Comparison of ENCODE assay signal across 1 cellular context in genomic region chr17:77974396-77974795, GRCh38.
TF ChIP-seq lines count a peak whose summit lies in the region.

No MANE protein-coding gene starts in this region.

TF ChIP-seq in HepG2, 621 proteins besides CTCF, POLR2A, EP300 and RAD21:
- TF ChIP-seq ZNF121 (CRISPR knock-in tag; IDR thresholded peaks at IDR 0.05) = peak; percentile 39; the same call in 1 of the 2 replicates
- no peak for TF ChIP-seq GFI1 (CRISPR knock-in tag; IDR thresholded peaks at IDR 0.05; ENCODE audit: borderline replicate concordance)
- TF ChIP-seq, protein P1, sequence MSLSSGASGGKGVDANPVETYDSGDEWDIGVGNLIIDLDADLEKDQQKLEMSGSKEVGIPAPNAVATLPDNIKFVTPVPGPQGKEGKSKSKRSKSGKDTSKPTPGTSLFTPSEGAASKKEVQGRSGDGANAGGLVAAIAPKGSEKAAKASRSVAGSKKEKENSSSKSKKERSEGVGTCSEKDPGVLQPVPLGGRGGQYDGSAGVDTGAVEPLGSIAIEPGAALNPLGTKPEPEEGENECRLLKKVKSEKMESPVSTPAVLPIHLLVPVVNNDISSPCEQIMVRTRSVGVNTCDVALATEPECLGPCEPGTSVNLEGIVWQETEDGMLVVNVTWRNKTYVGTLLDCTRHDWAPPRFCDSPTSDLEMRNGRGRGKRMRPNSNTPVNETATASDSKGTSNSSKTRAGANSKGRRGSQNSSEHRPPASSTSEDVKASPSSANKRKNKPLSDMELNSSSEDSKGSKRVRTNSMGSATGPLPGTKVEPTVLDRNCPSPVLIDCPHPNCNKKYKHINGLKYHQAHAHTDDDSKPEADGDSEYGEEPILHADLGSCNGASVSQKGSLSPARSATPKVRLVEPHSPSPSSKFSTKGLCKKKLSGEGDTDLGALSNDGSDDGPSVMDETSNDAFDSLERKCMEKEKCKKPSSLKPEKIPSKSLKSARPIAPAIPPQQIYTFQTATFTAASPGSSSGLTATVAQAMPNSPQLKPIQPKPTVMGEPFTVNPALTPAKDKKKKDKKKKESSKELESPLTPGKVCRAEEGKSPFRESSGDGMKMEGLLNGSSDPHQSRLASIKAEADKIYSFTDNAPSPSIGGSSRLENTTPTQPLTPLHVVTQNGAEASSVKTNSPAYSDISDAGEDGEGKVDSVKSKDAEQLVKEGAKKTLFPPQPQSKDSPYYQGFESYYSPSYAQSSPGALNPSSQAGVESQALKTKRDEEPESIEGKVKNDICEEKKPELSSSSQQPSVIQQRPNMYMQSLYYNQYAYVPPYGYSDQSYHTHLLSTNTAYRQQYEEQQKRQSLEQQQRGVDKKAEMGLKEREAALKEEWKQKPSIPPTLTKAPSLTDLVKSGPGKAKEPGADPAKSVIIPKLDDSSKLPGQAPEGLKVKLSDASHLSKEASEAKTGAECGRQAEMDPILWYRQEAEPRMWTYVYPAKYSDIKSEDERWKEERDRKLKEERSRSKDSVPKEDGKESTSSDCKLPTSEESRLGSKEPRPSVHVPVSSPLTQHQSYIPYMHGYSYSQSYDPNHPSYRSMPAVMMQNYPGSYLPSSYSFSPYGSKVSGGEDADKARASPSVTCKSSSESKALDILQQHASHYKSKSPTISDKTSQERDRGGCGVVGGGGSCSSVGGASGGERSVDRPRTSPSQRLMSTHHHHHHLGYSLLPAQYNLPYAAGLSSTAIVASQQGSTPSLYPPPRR (CRISPR knock-in tag; IDR thresholded peaks at IDR 0.05; ENCODE audit: borderline replicate concordance) = no peak
- TF ChIP-seq, protein P2, sequence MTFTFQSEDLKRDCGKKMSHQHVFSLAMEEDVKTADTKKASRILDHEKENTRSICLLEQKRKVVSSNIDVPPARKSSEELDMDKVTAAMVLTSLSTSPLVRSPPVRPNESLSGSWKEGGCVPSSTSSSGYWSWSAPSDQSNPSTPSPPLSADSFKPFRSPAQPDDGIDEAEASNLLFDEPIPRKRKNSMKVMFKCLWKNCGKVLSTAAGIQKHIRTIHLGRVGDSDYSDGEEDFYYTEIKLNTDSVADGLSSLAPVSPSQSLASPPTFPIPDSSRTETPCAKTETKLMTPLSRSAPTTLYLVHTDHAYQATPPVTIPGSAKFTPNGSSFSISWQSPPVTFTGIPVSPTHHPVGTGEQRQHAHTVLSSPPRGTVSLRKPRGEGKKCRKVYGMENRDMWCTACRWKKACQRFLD (CRISPR knock-in tag; IDR thresholded peaks at IDR 0.05; ENCODE audit: borderline replicate concordance) = no peak
- no peak for TF ChIP-seq ZNF782 (CRISPR knock-in tag; IDR thresholded peaks at IDR 0.05; ENCODE audit: borderline replicate concordance)
